ENCODE assay signal across 8 cellular contexts in the genomic region with DNA sequence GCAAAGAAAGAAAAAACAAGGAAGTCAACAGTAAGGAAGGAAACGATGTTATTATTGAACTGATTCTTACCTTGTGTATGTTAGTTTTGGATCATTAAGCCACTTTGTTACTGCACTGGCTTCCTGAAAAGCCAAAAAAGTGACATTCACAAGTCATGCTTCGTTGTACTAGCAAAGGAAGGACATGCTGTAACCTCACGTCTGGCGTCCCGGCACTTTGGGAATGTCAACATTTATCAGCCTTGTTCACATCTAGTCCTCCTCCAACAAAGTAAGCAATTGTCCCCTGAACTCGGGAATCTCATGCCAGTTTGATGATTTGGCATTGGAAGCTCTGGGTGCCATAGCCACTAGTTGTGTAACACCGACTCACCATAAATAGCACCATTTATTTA. TPM values are rescaled to one million over a fixed set of nuclear protein-coding genes. Genes with fewer than 3 reads are reported as not detected.
DNase-seq lines count a peak whose midpoint lies in the region; ATAC-seq, FAIRE-seq and TF ChIP-seq lines count a peak whose summit lies in the region.

No MANE protein-coding gene starts in this region.

- H3K9me3 Mint-ChIP-seq in endothelial cell (ENCODE audit: unreplicated experiment) (no peaks in the 10 kb centered on the region), progenitor cell of endocrine pancreas (ENCODE audit: low read depth) (no peaks in the 10 kb centered on the region)

- H3K36me3 ChIP-seq in Panc1 (ENCODE audit: control insufficient read depth, insufficient read depth, low read length): peaks cover 3% of the 10 kb centered on the region; the same call in 1 of the 2 replicates

- peak overlapping the region; percentile 98 for H3K4me3 Mint-ChIP-seq in endothelial cell (ENCODE audit: unreplicated experiment)
- peak overlapping the region; percentile 92 for H3K4me3 Mint-ChIP-seq in progenitor cell of endocrine pancreas (ENCODE audit: low read depth)

- no peak for TF ChIP-seq POLR2A in GM12892 (IDR thresholded peaks at IDR 0.05; ENCODE audit: low read depth, low read length)

- no peaks in the 10 kb centered on the region; the same call in 1 of the 2 replicates for H3K4me1 ChIP-seq in Panc1 (ENCODE audit: control insufficient read depth, insufficient read depth, low read length)

- H3K9me3 ChIP-seq in Panc1 (ENCODE audit: control insufficient read depth, insufficient read depth, low read depth, low read length): no peaks in the 10 kb centered on the region

- peaks cover 3% of the 10 kb centered on the region for H3K36me3 Mint-ChIP-seq in endothelial cell (ENCODE audit: low read depth, unreplicated experiment)
- no peaks in the 10 kb centered on the region for H3K36me3 Mint-ChIP-seq in progenitor cell of endocrine pancreas (ENCODE audit: insufficient read depth)

- TF ChIP-seq CTCF in Panc1 (IDR thresholded peaks at IDR 0.05) (no peak), endothelial cell (IDR thresholded peaks at IDR 0.05; ENCODE audit: unreplicated experiment) (no peak), progenitor cell of endocrine pancreas (IDR thresholded peaks at IDR 0.05; ENCODE audit: unreplicated experiment) (no peak)

- DNase-seq in GF-D8 (lab: John Stamatoyannopoulos, UW): peak; percentile 37
- DNase-seq in Panc1 (ENCODE audit: low read depth, low spot score): no peak
- no peak for DNase-seq in endothelial cell (ENCODE audit: low spot score)
- DNase-seq in progenitor cell of endocrine pancreas (ENCODE audit: low spot score, unreplicated experiment): no peak
- DNase-seq in GM12892 (ENCODE audit: insufficient read length): no peak
- DNase-seq in iPS-NIHi11 (ENCODE audit: low spot score): no peak

- intact Hi-C loops in Panc1 (cut with micrococcal nuclease; ENCODE audit: unreplicated experiment): no loop called here

- H3K4me1 Mint-ChIP-seq in endothelial cell (ENCODE audit: unreplicated experiment): peaks cover 10% of the 10 kb centered on the region
- peaks cover 5% of the 10 kb centered on the region for H3K4me1 Mint-ChIP-seq in progenitor cell of endocrine pancreas (ENCODE audit: low read depth)

- CTCF ChIA-PET in Panc1 (lab: Charles Lee): no interaction called here

- peak overlapping the region; percentile 87 for H3K27ac ChIP-seq in Panc1 (ENCODE audit: low read length)

- no TSS peak for BruUV-seq in Panc1 (replicated peaks; lab: Mats Ljungman, UMichigan)

- FAIRE-seq in GM12892 (lab: Jason Lieb, UNC): no peak

- no peak for ATAC-seq in Panc1
- ATAC-seq in GM21529 (IDR thresholded peaks at IDR 0.05; ENCODE audit: unreplicated experiment): no peak
- no peak for ATAC-seq in HG02623 (IDR thresholded peaks at IDR 0.05; ENCODE audit: unreplicated experiment)

- in situ Hi-C loops in Panc1 (cut with HindIII; ENCODE audit: low pct_unique_long_range_greater_than_20kb, low sequenced_read_pairs): no loop called here

- H3K27me3 Mint-ChIP-seq in endothelial cell (ENCODE audit: unreplicated experiment) (peaks cover 8% of the 10 kb centered on the region), progenitor cell of endocrine pancreas (peaks cover 17% of the 10 kb centered on the region)

- H3K27ac Mint-ChIP-seq in endothelial cell (ENCODE audit: unreplicated experiment) (peak overlapping the region; percentile 52), progenitor cell of endocrine pancreas (peak overlapping the region; percentile 95)

- POLR2A ChIA-PET in Panc1 (lab: Charles Lee): no interaction called here

- H3K4me3 ChIP-seq in Panc1 (ENCODE audit: low read depth in 2 of 2, low read length in 2 of 2): peak overlapping the region; percentile 82 to 92

- H3K27me3 ChIP-seq in Panc1 (ENCODE audit: control insufficient read depth, insufficient read depth, low read length): no peaks in the 10 kb centered on the region

RNA-seq across cellular contexts. Expression of gene MKS1, which starts 0.7 kb away (rescaled TPM):
- 12.1 TPM for total RNA-seq in Panc1 (2021; ENCODE audit: unreplicated experiment)
- 8.9 TPM for polyA plus RNA-seq in Panc1 (2012; ENCODE audit: insufficient read length)
- 27.8 TPM for total RNA-seq in endothelial cell (ENCODE audit: unreplicated experiment)
- 40.0 and 44.3 TPM in 2 replicates for total RNA-seq in progenitor cell of endocrine pancreas
- 14.4 TPM for polyA plus RNA-seq in GM12892 (2012; ENCODE audit: missing spikeins)

RNA-seq across cellular contexts. Expression of gene LPO, which starts 18.6 kb away (rescaled TPM):
- total RNA-seq in Panc1 (2021; ENCODE audit: unreplicated experiment) (not detected), endothelial cell (ENCODE audit: unreplicated experiment) (0.31 TPM), progenitor cell of endocrine pancreas (0.16 TPM in 1 of 2 replicates, not detected in the other)
- polyA plus RNA-seq in Panc1 (2012; ENCODE audit: insufficient read length): 0.16 TPM
- 0.08 TPM for polyA plus RNA-seq in GM12892 (2012; ENCODE audit: missing spikeins)

RNA-seq across cellular contexts. Expression of gene EPX, which starts 27.3 kb away (rescaled TPM):
- total RNA-seq in Panc1 (2021; ENCODE audit: unreplicated experiment) (not detected), endothelial cell (ENCODE audit: unreplicated experiment) (not detected), progenitor cell of endocrine pancreas (not detected in 2 replicates)
- not detected for polyA plus RNA-seq in Panc1 (2012; ENCODE audit: insufficient read length)
- not detected for polyA plus RNA-seq in GM12892 (2012; ENCODE audit: missing spikeins)

RNA-seq across cellular contexts. Expression of gene OR4D2, which starts 53.0 kb away (rescaled TPM):
- total RNA-seq in Panc1 (2021; ENCODE audit: unreplicated experiment): not detected
- not detected for polyA plus RNA-seq in Panc1 (2012; ENCODE audit: insufficient read length)
- total RNA-seq in endothelial cell (ENCODE audit: unreplicated experiment): not detected
- total RNA-seq in progenitor cell of endocrine pancreas: not detected in 2 replicates
- not detected for polyA plus RNA-seq in GM12892 (2012; ENCODE audit: missing spikeins)
